Comparison of ENCODE assay signal across 9 cellular contexts in the genomic region with DNA sequence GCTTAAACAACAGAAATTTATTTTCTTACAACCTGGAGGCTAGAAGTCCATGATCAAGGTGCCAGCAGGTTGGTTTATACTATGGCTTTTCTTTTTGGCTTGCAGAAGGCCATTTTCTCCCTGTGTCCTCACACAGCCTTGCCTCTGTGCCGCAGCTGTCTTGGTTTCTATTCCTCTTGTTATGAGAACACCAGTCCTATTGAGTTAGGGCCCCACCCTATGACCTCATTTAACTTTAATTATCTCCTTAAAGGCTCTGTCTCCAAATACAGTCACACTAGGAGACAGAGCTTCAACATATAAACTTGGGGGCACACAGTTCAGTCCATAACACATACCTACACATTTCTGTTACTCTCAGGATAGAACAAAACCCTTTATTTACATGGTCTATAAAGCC. TPM values are rescaled to one million over a fixed set of nuclear protein-coding genes. Genes with fewer than 3 reads are reported as not detected.
DNase-seq lines count a peak whose midpoint lies in the region; ATAC-seq and TF ChIP-seq lines count a peak whose summit lies in the region.
"Had no signal": no experiment of that assay in that cellular context is flagged by ENCODE, and none has a peak within 500 bp of the region (broad histone marks: within the 10 kb centered on the region; RNA-seq: fewer than 3 reads in every experiment).

No MANE protein-coding gene starts in this region.

- TF ChIP-seq CTCF in esophagus squamous epithelium (IDR thresholded peaks at IDR 0.05) (no peak), upper lobe of left lung (IDR thresholded peaks at IDR 0.05) (no peak)

- H3K4me1 ChIP-seq in esophagus squamous epithelium, result peaks cover 0 to 22% (median 17%) of the 10 kb centered on the region in 3 donors
- H3K4me1 ChIP-seq in upper lobe of left lung, result peaks cover 19 to 34% (median 23%) of the 10 kb centered on the region in 4 donors

- intact Hi-C loops in activated CD4-positive, alpha-beta memory T cell treated with anti-CD3 and anti-CD28 coated beads for 36 hours (cut with micrococcal nuclease), result loop anchor here (10.0 kb wide), 1 partner anchor 185 kb away; no protein-coding TSS in a partner anchor
- intact Hi-C loops in esophagus squamous epithelium (cut with DNase I), result no loop called here

- H3K4me3 Mint-ChIP-seq in activated CD4-positive, alpha-beta memory T cell treated with anti-CD3 and anti-CD28 coated beads for 36 hours, result no peak overlapping the region
- no peak overlapping the region for H3K4me3 Mint-ChIP-seq in activated CD4-positive, alpha-beta memory T cell treated with anti-CD3 and anti-CD28 coated beads, Interleukin-2, amount 10 ng/mL, durations not matched to agents 7 days and 5 days

- peak in 1 of 4 donors; percentile 45 for TF ChIP-seq POLR2A in esophagus squamous epithelium (IDR thresholded peaks at IDR 0.05)
- peak in 2 of 4 donors; percentile 24 to 62 for TF ChIP-seq POLR2A in upper lobe of left lung (IDR thresholded peaks at IDR 0.05)

- WGBS in esophagus squamous epithelium, 2 donors, result 57 to 58% methylated on average over 1 of the region's 1 CpG
- WGBS in upper lobe of left lung, 2 donors, result 21 to 35% methylated on average over 1 of the region's 1 CpG

- no peaks in the 10 kb centered on the region for H3K36me3 ChIP-seq in esophagus squamous epithelium
- no peaks in the 10 kb centered on the region for H3K36me3 ChIP-seq in upper lobe of left lung
- H3K36me3 ChIP-seq in H7 (replicated peaks; ENCODE audit: control insufficient read depth, insufficient read depth, low read length), result no peaks in the 10 kb centered on the region

- H3K27ac ChIP-seq in esophagus squamous epithelium, result peak overlapping the region in 3 of 4 donors; percentile 42 to 65 (median 42)
- H3K27ac ChIP-seq in upper lobe of left lung, result peak overlapping the region; percentile 40 to 74 (median 68)
- H3K27ac ChIP-seq: A549 had no signal

- H3K27ac Mint-ChIP-seq in activated CD4-positive, alpha-beta memory T cell treated with anti-CD3 and anti-CD28 coated beads for 36 hours, result no peak overlapping the region
- H3K27ac Mint-ChIP-seq in activated CD4-positive, alpha-beta memory T cell treated with anti-CD3 and anti-CD28 coated beads, Interleukin-2, amount 10 ng/mL, durations not matched to agents 7 days and 5 days, result no peak overlapping the region
- H3K27ac Mint-ChIP-seq in activated naive CD4-positive, alpha-beta T cell treated with anti-CD3 and anti-CD28 coated beads, Interleukin-2, amount 50 U/mL, for 72 hours, result no peak overlapping the region

- peak; percentile 8 for DNase-seq in activated CD4-positive, alpha-beta memory T cell treated with anti-CD3 and anti-CD28 coated beads for 36 hours
- DNase-seq in activated CD4-positive, alpha-beta memory T cell treated with anti-CD3 and anti-CD28 coated beads, Interleukin-2, amount 10 ng/mL, durations not matched to agents 7 days and 5 days, result no peak
- DNase-seq in esophagus squamous epithelium (lab: John Stamatoyannopoulos, UW) (no peak), upper lobe of left lung (peak in 1 of 2 donors; percentile 61), H7 (no peak)
- no peak for DNase-seq in activated naive CD4-positive, alpha-beta T cell (lab: John Stamatoyannopoulos, UW)
- no peak for DNase-seq in activated naive CD4-positive, alpha-beta T cell treated with anti-CD3 and anti-CD28 coated beads, Interleukin-2, amount 50 U/mL, for 72 hours (ENCODE audit: low spot score in 2 of 2)

- peaks cover 4% of the 10 kb centered on the region for H3K27me3 Mint-ChIP-seq in activated CD4-positive, alpha-beta memory T cell treated with anti-CD3 and anti-CD28 coated beads for 36 hours
- H3K27me3 Mint-ChIP-seq in activated CD4-positive, alpha-beta memory T cell treated with anti-CD3 and anti-CD28 coated beads, Interleukin-2, amount 10 ng/mL, durations not matched to agents 7 days and 5 days, result peaks cover 8% of the 10 kb centered on the region

- no peaks in the 10 kb centered on the region for H3K9me3 ChIP-seq in esophagus squamous epithelium
- H3K9me3 ChIP-seq in upper lobe of left lung, result no peaks in the 10 kb centered on the region
- H3K9me3 ChIP-seq: A549 had no signal

- ATAC-seq in HG03342 (IDR thresholded peaks at IDR 0.05; ENCODE audit: unreplicated experiment), result peak; percentile 70
- ATAC-seq in upper lobe of left lung (ENCODE audit: low FRiP score in 2 of 2), result peak in 1 of 2 donors; percentile 89
- no peak for ATAC-seq in activated naive CD4-positive, alpha-beta T cell treated with anti-CD3 and anti-CD28 coated beads, Interleukin-2, amount 50 U/mL, for 72 hours
- ATAC-seq: A549 had no signal

- no peaks in the 10 kb centered on the region for H3K27me3 ChIP-seq in esophagus squamous epithelium
- no peaks in the 10 kb centered on the region for H3K27me3 ChIP-seq in upper lobe of left lung
- H3K27me3 ChIP-seq in H7 (ENCODE audit: control insufficient read depth, insufficient read depth, low read length), result no peaks in the 10 kb centered on the region

- CTCF ChIA-PET in activated CD4-positive, alpha-beta memory T cell treated with anti-CD3 and anti-CD28 coated beads for 36 hours (lab: Charles Lee), result interaction anchor here (3.4 to 5.8 kb wide), 2 partner anchors 19 to 213 kb away, joined by 13 to 31 read pairs; no protein-coding TSS in a partner anchor
- CTCF ChIA-PET in activated CD4-positive, alpha-beta memory T cell treated with anti-CD3 and anti-CD28 coated beads, Interleukin-2, amount 10 ng/mL, durations not matched to agents 7 days and 5 days (lab: Charles Lee), result interaction anchor here (0.9 to 2.8 kb wide), 4 partner anchors 12 to 222 kb away, joined by 3 to 17 read pairs (median 4); partner anchors contain the start of gene RHOB

- H3K4me3 ChIP-seq in esophagus squamous epithelium, result no peak overlapping the region
- H3K4me3 ChIP-seq in upper lobe of left lung, result no peak overlapping the region
- no peak overlapping the region for H3K4me3 ChIP-seq in H7 (ENCODE audit: insufficient read depth, low read depth, low read length)
- H3K4me3 ChIP-seq: A549 had no signal

- no peaks in the 10 kb centered on the region for H3K9me3 Mint-ChIP-seq in activated CD4-positive, alpha-beta memory T cell treated with anti-CD3 and anti-CD28 coated beads for 36 hours
- H3K9me3 Mint-ChIP-seq in activated CD4-positive, alpha-beta memory T cell treated with anti-CD3 and anti-CD28 coated beads, Interleukin-2, amount 10 ng/mL, durations not matched to agents 7 days and 5 days, result peaks cover 3% of the 10 kb centered on the region
- H3K9me3 Mint-ChIP-seq in activated naive CD4-positive, alpha-beta T cell treated with anti-CD3 and anti-CD28 coated beads, Interleukin-2, amount 50 U/mL, for 72 hours, result peaks cover 0 to 5% of the 10 kb centered on the region in 2 donors

- POLR2A ChIA-PET in activated CD4-positive, alpha-beta memory T cell treated with anti-CD3 and anti-CD28 coated beads for 36 hours (lab: Charles Lee), result no interaction called here
- POLR2A ChIA-PET in activated CD4-positive, alpha-beta memory T cell treated with anti-CD3 and anti-CD28 coated beads, Interleukin-2, amount 10 ng/mL, durations not matched to agents 7 days and 5 days (lab: Charles Lee), result interaction anchor here (1.4 kb wide), 1 partner anchor 18 kb away, joined by 5 read pairs; the partner anchor contains the start of gene RHOB

- peaks cover 25% of the 10 kb centered on the region for H3K4me1 Mint-ChIP-seq in activated CD4-positive, alpha-beta memory T cell treated with anti-CD3 and anti-CD28 coated beads for 36 hours (ENCODE audit: low read depth)
- H3K4me1 Mint-ChIP-seq in activated CD4-positive, alpha-beta memory T cell treated with anti-CD3 and anti-CD28 coated beads, Interleukin-2, amount 10 ng/mL, durations not matched to agents 7 days and 5 days, result peaks cover 46% of the 10 kb centered on the region

- no peaks in the 10 kb centered on the region for H3K36me3 Mint-ChIP-seq in activated CD4-positive, alpha-beta memory T cell treated with anti-CD3 and anti-CD28 coated beads for 36 hours
- H3K36me3 Mint-ChIP-seq in activated CD4-positive, alpha-beta memory T cell treated with anti-CD3 and anti-CD28 coated beads, Interleukin-2, amount 10 ng/mL, durations not matched to agents 7 days and 5 days (ENCODE audit: low read depth), result no peaks in the 10 kb centered on the region
- H3K36me3 Mint-ChIP-seq in activated naive CD4-positive, alpha-beta T cell treated with anti-CD3 and anti-CD28 coated beads, Interleukin-2, amount 50 U/mL, for 72 hours, result no peaks in the 10 kb centered on the region

- TF ChIP-seq EP300 in upper lobe of left lung (IDR thresholded peaks at IDR 0.05), result peak in 2 of 4 donors; percentile 23 to 43

RNA-seq across cellular contexts. Expression of gene RHOB, which starts 17.3 kb away (rescaled TPM):
- 10 to 100 TPM; 31.6 to 33.6 TPM for total RNA-seq in activated CD4-positive, alpha-beta memory T cell treated with anti-CD3 and anti-CD28 coated beads for 36 hours
- total RNA-seq in activated CD4-positive, alpha-beta memory T cell treated with anti-CD3 and anti-CD28 coated beads, Interleukin-2, amount 10 ng/mL, durations not matched to agents 7 days and 5 days, result 10 to 100 TPM; 14.0 to 14.4 TPM
- total RNA-seq in esophagus squamous epithelium, result 100 to 1,000 TPM in 3 of 4 donors, 10 to 100 TPM in 1; 61.7 to 245 (median 144) TPM
- total RNA-seq in upper lobe of left lung, result 100 to 1,000 TPM; 193 to 583 (median 336) TPM
- 1 to 10 TPM; 5.9 to 7.1 TPM for total RNA-seq in activated naive CD4-positive, alpha-beta T cell treated with anti-CD3 and anti-CD28 coated beads, Interleukin-2, amount 50 U/mL, for 72 hours
- total RNA-seq in H7 (2014; rRNA removed; shearing (Covaris generic)), result 97.0 and 123 TPM in 2 replicates
